ENCODE assay signal across 16 cellular contexts in genomic region chr2:179352181-179352580, GRCh38.
A peak's percentile ranks its signal among the peaks of the same experiment; 100 is the strongest.
DNase-seq lines count a peak whose midpoint lies in the region; ATAC-seq and TF ChIP-seq lines count a peak whose summit lies in the region.
"Had no signal": no experiment of that assay in that cellular context is flagged by ENCODE, and none has a peak within 500 bp of the region (broad histone marks: within the 10 kb centered on the region; RNA-seq: fewer than 3 reads in every experiment).

No MANE protein-coding gene starts in this region.

- H3F3A ChIP-seq in PC-9 (ENCODE audit: insufficient read depth, low read depth) = no peaks in the 10 kb centered on the region

- no peaks in the 10 kb centered on the region for H3K79me2 ChIP-seq in PC-9 (ENCODE audit: low read depth)

- no peak overlapping the region for H3K4me2 ChIP-seq in PC-9

- POLR2A ChIA-PET in PC-9 (lab: Charles Lee; ENCODE audit: unreplicated experiment) = no interaction called here

- in situ Hi-C loops in G401 (cut with HindIII; ENCODE audit: low sequenced_read_pairs) = no loop called here

- H3K27ac Mint-ChIP-seq in stimulated activated naive B cell treated with anti-CD40 and anti-IgM and Interleukin-4, amounts not matched to agents 10 μg/mL and 1 μg/mL and 100 μg/mL, for 72 hours = peak overlapping the region; percentile 62
- H3K27ac Mint-ChIP-seq: CD4-positive, alpha-beta T cell; CD8-positive, alpha-beta T cell had no signal

- peak overlapping the region; percentile 11; the same call in 1 of the 2 replicates for H2AFZ ChIP-seq in PC-9

- no peak for DNase-seq in PC-9
- no peak for DNase-seq in stimulated activated naive B cell treated with anti-CD40 and anti-IgM and Interleukin-4, amounts not matched to agents 10 μg/mL and 1 μg/mL and 100 μg/mL, for 72 hours
- DNase-seq in G401 (ENCODE audit: low spot score) = no peak
- no peak for DNase-seq in T1000 (lab: John Stamatoyannopoulos, UW)
- DNase-seq in medulla oblongata (ENCODE audit: extremely low spot score) = no peak
- DNase-seq: 8988T; ACHN; Caco-2; Calu3; CD4-positive, alpha-beta T cell; CD8-positive, alpha-beta T cell; DMS79 treated with DMSO at 0.1 percent for 48 hours; GDM1 had no signal

- no peaks in the 10 kb centered on the region for H4K20me1 ChIP-seq in PC-9 (ENCODE audit: insufficient read depth)
- H4K20me1 ChIP-seq: BLaER1 treated with 17β-estradiol and CSF1 and Interleukin-3, amounts not matched to agents 10 nM and 100 nM had no signal

- peaks cover 0 to 2% of the 10 kb centered on the region in 2 donors for H3K36me3 Mint-ChIP-seq in stimulated activated naive B cell treated with anti-CD40 and anti-IgM and Interleukin-4, amounts not matched to agents 10 μg/mL and 1 μg/mL and 100 μg/mL, for 72 hours
- H3K36me3 Mint-ChIP-seq: CD8-positive, alpha-beta T cell had no signal

- no peaks in the 10 kb centered on the region for H3K4me1 ChIP-seq in PC-9 (replicated peaks; ENCODE audit: insufficient read depth)
- peaks cover 19 to 27% of the 10 kb centered on the region in 2 experiments for H3K4me1 ChIP-seq in neutrophil (ENCODE audit: control insufficient read depth in 1 of 2, insufficient read depth in 1 of 2, low read depth in 1 of 2, low read length in 1 of 2)
- H3K4me1 ChIP-seq: Caco-2 had no signal

- no peaks in the 10 kb centered on the region for H3K9me3 ChIP-seq in PC-9 (ENCODE audit: insufficient read depth, low read depth)
- no peaks in the 10 kb centered on the region for H3K9me3 ChIP-seq in neutrophil
- H3K9me3 ChIP-seq: BLaER1 treated with 17β-estradiol and CSF1 and Interleukin-3, amounts not matched to agents 10 nM and 100 nM; Caco-2 had no signal

- H3K27me3 ChIP-seq in PC-9 (ENCODE audit: insufficient read depth, low read depth) (no peaks in the 10 kb centered on the region), neutrophil (no peaks in the 10 kb centered on the region)
- H3K27me3 ChIP-seq: BLaER1 treated with 17β-estradiol and CSF1 and Interleukin-3, amounts not matched to agents 10 nM and 100 nM had no signal

- H3K4me3 Mint-ChIP-seq in stimulated activated naive B cell treated with anti-CD40 and anti-IgM and Interleukin-4, amounts not matched to agents 10 μg/mL and 1 μg/mL and 100 μg/mL, for 72 hours = no peak overlapping the region
- H3K4me3 Mint-ChIP-seq: CD4-positive, alpha-beta T cell; CD8-positive, alpha-beta T cell had no signal

- no peaks in the 10 kb centered on the region for H3K9me2 ChIP-seq in PC-9 (ENCODE audit: insufficient read depth)

- H3K27ac ChIP-seq in PC-9 (no peak overlapping the region), neutrophil (peak overlapping the region; percentile 63)
- H3K27ac ChIP-seq: BLaER1 treated with 17β-estradiol and CSF1 and Interleukin-3, amounts not matched to agents 10 nM and 100 nM; C4-2B had no signal

- H3K27me3 Mint-ChIP-seq in stimulated activated naive B cell treated with anti-CD40 and anti-IgM and Interleukin-4, amounts not matched to agents 10 μg/mL and 1 μg/mL and 100 μg/mL, for 72 hours = no peaks in the 10 kb centered on the region

- TF ChIP-seq CTCF in PC-9 (conservative IDR thresholded peaks at IDR 0.05) (no peak), neutrophil (IDR thresholded peaks at IDR 0.05) (no peak)

- H3K36me3 ChIP-seq in PC-9 (ENCODE audit: low read depth) = no peaks in the 10 kb centered on the region
- no peaks in the 10 kb centered on the region for H3K36me3 ChIP-seq in neutrophil
- H3K36me3 ChIP-seq: BLaER1 treated with 17β-estradiol and CSF1 and Interleukin-3, amounts not matched to agents 10 nM and 100 nM had no signal

- BruUV-seq in PC-9 (replicated peaks; lab: Mats Ljungman, UMichigan) = no TSS peak

- peaks cover 21 to 37% of the 10 kb centered on the region in 2 donors for H3K4me1 Mint-ChIP-seq in stimulated activated naive B cell treated with anti-CD40 and anti-IgM and Interleukin-4, amounts not matched to agents 10 μg/mL and 1 μg/mL and 100 μg/mL, for 72 hours

- intact Hi-C loops in PC-9 (cut with micrococcal nuclease; ENCODE audit: unreplicated experiment) = no loop called here

- ATAC-seq in stimulated activated naive B cell treated with anti-CD40 and anti-IgM and Interleukin-4, amounts not matched to agents 10 μg/mL and 1 μg/mL and 100 μg/mL, for 72 hours (replicated peaks) = peak; percentile 53 to 61
- ATAC-seq: CD8-positive, alpha-beta T cell had no signal

- H3K4me3 ChIP-seq in PC-9 (no peak overlapping the region), neutrophil (ENCODE audit: low read depth in 1 of 2, low read length in 1 of 2) (no peak overlapping the region)
- H3K4me3 ChIP-seq: BLaER1 treated with 17β-estradiol and CSF1 and Interleukin-3, amounts not matched to agents 10 nM and 100 nM had no signal

- peaks cover 0 to 1% of the 10 kb centered on the region in 2 donors for H3K9me3 Mint-ChIP-seq in stimulated activated naive B cell treated with anti-CD40 and anti-IgM and Interleukin-4, amounts not matched to agents 10 μg/mL and 1 μg/mL and 100 μg/mL, for 72 hours
- H3K9me3 Mint-ChIP-seq: CD4-positive, alpha-beta T cell; CD8-positive, alpha-beta T cell had no signal

- CTCF ChIA-PET in PC-9 (lab: Charles Lee) = no interaction called here
